Comparison of ENCODE assay signal across 21 cellular contexts in the genomic region with DNA sequence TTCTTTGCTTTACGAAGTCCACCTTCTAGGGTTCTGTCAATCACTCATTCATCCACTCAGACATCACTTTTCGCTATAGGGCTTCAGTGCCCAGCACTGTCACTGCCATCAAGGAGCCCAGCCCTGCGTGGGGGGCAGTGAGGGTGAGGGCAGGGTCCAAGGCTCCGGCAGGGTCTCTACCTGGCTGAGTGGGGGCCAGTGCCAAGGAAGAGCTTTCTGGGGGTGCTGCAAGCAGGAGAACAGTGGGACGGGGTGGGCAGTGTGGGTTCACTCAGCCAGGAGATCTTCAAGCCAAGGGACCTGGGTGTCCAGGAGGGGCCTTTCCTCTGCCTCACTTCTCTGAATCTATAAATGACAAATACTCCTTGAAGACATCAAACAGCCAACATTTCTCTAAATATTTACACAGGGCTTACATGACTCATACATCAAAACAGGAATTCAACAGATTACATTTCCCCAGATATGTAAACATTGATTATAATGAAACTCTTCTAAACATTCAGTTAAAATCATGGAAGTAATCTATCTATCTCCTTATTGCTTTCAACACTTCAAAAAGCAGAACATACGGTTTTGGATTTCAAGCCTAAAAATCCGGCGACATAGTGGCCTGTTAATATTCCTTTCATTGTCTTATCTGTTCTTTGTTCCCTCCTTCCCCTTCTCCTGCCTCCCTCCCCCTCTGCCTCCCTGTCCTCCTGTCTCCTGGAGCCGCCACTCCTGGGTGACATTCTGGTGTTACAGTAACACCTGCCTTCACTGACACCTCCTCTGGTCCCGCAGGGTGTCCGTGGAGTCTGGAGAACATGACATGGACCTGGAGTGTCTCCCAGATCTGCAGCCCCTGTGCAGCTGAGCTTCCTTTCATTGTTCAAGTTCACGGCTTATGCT.
DNase-seq lines count a peak whose midpoint lies in the region; ATAC-seq and TF ChIP-seq lines count a peak whose summit lies in the region.
"Had no signal": no experiment of that assay in that cellular context is flagged by ENCODE, and none has a peak within 500 bp of the region (broad histone marks: within the 10 kb centered on the region; RNA-seq: fewer than 3 reads in every experiment).

No MANE protein-coding gene starts in this region.

- no peaks in the 10 kb centered on the region for H3K4me1 ChIP-seq in right atrium auricular region
- H3K4me1 ChIP-seq: gastroesophageal sphincter, uterus had no signal

- no peaks in the 10 kb centered on the region for H3K36me3 ChIP-seq in right atrium auricular region
- H3K36me3 ChIP-seq: gastroesophageal sphincter, uterus had no signal

- BruUV-seq in Calu3 (replicated peaks; lab: Mats Ljungman, UMichigan): no TSS peak

- no peak overlapping the region for H3K27ac ChIP-seq in right atrium auricular region
- H3K27ac ChIP-seq: coronary artery, gastroesophageal sphincter, uterus had no signal

- H3K9me3 ChIP-seq in right atrium auricular region: peaks cover 0 to 6% of the 10 kb centered on the region in 2 donors
- H3K9me3 ChIP-seq: uterus had no signal

- H3K9me3 Mint-ChIP-seq in glutamatergic neuron (ENCODE audit: unreplicated experiment) (peaks cover 4% of the 10 kb centered on the region), Calu3 (ENCODE audit: low read depth, unreplicated experiment) (no peaks in the 10 kb centered on the region)
- peaks cover 6% of the 10 kb centered on the region for H3K9me3 Mint-ChIP-seq in activated CD4-positive, alpha-beta T cell treated with anti-CD3 and anti-CD28 coated beads for 36 hours (ENCODE audit: low read depth)

- H3K4me3 ChIP-seq in right atrium auricular region: no peak overlapping the region
- H3K4me3 ChIP-seq: coronary artery, gastroesophageal sphincter, lung, uterus had no signal

- H3K27me3 ChIP-seq in right atrium auricular region: no peaks in the 10 kb centered on the region
- H3K27me3 ChIP-seq: uterus had no signal

- TF ChIP-seq CTCF in right atrium auricular region (IDR thresholded peaks at IDR 0.05): no peak
- no peak for TF ChIP-seq CTCF in glutamatergic neuron (IDR thresholded peaks at IDR 0.05; ENCODE audit: partially characterized antibody, unreplicated experiment)
- no peak for TF ChIP-seq CTCF in Calu3 (IDR thresholded peaks at IDR 0.05; ENCODE audit: unreplicated experiment)

- no peak overlapping the region for H3K4me3 Mint-ChIP-seq in glutamatergic neuron (ENCODE audit: unreplicated experiment)
- H3K4me3 Mint-ChIP-seq in Calu3 (ENCODE audit: low read depth, unreplicated experiment): no peak overlapping the region
- no peak overlapping the region for H3K4me3 Mint-ChIP-seq in activated CD4-positive, alpha-beta T cell treated with anti-CD3 and anti-CD28 coated beads for 36 hours
- H3K4me3 Mint-ChIP-seq: naive thymus-derived CD4-positive, alpha-beta T cell; stimulated activated naive CD8-positive, alpha-beta T cell treated with anti-CD3 and anti-CD28 coated beads, Interleukin-15, amount 100 ng/mL, for 72 hours had no signal

- ATAC-seq in left cardiac atrium: no peak
- no peak for ATAC-seq in activated CD4-positive, alpha-beta T cell treated with anti-CD3 and anti-CD28 coated beads for 36 hours
- ATAC-seq in HG03378 (IDR thresholded peaks at IDR 0.05; ENCODE audit: unreplicated experiment): no peak
- ATAC-seq: gastroesophageal sphincter; naive thymus-derived CD4-positive, alpha-beta T cell; stimulated activated naive CD8-positive, alpha-beta T cell treated with anti-CD3 and anti-CD28 coated beads, Interleukin-15, amount 100 ng/mL, for 72 hours had no signal

- CTCF ChIA-PET in Calu3 (lab: Charles Lee): no interaction called here
- CTCF ChIA-PET in activated CD4-positive, alpha-beta T cell treated with anti-CD3 and anti-CD28 coated beads for 36 hours (lab: Charles Lee): no interaction called here

- H3K36me3 Mint-ChIP-seq in glutamatergic neuron (ENCODE audit: unreplicated experiment) (peaks cover 25% of the 10 kb centered on the region), Calu3 (ENCODE audit: insufficient read depth, unreplicated experiment) (no peaks in the 10 kb centered on the region)
- no peaks in the 10 kb centered on the region for H3K36me3 Mint-ChIP-seq in activated CD4-positive, alpha-beta T cell treated with anti-CD3 and anti-CD28 coated beads for 36 hours (ENCODE audit: low read depth)

- H3K27me3 Mint-ChIP-seq in glutamatergic neuron (ENCODE audit: unreplicated experiment) (peaks cover 8% of the 10 kb centered on the region), Calu3 (ENCODE audit: unreplicated experiment) (peaks cover 91% of the 10 kb centered on the region)
- peaks cover 3% of the 10 kb centered on the region for H3K27me3 Mint-ChIP-seq in activated CD4-positive, alpha-beta T cell treated with anti-CD3 and anti-CD28 coated beads for 36 hours

- intact Hi-C loops in left cardiac atrium (cut with DNase I): no loop called here
- intact Hi-C loops in Calu3 (cut with micrococcal nuclease; ENCODE audit: unreplicated experiment): no loop called here
- intact Hi-C loops in activated CD4-positive, alpha-beta T cell treated with anti-CD3 and anti-CD28 coated beads for 36 hours (cut with DNase I, micrococcal nuclease): no loop called here

- peaks cover 11% of the 10 kb centered on the region for H3K4me1 Mint-ChIP-seq in glutamatergic neuron (ENCODE audit: low read depth, unreplicated experiment)
- H3K4me1 Mint-ChIP-seq in Calu3 (ENCODE audit: low read depth, unreplicated experiment): no peaks in the 10 kb centered on the region
- no peaks in the 10 kb centered on the region for H3K4me1 Mint-ChIP-seq in activated CD4-positive, alpha-beta T cell treated with anti-CD3 and anti-CD28 coated beads for 36 hours
- H3K4me1 Mint-ChIP-seq: stimulated activated naive CD8-positive, alpha-beta T cell treated with anti-CD3 and anti-CD28 coated beads, Interleukin-15, amount 100 ng/mL, for 72 hours had no signal

- H3K27ac Mint-ChIP-seq in glutamatergic neuron (ENCODE audit: unreplicated experiment): no peak overlapping the region
- no peak overlapping the region for H3K27ac Mint-ChIP-seq in Calu3 (ENCODE audit: unreplicated experiment)
- no peak overlapping the region for H3K27ac Mint-ChIP-seq in activated CD4-positive, alpha-beta T cell treated with anti-CD3 and anti-CD28 coated beads for 36 hours
- H3K27ac Mint-ChIP-seq: naive thymus-derived CD4-positive, alpha-beta T cell; progenitor cell of endocrine pancreas; stimulated activated naive CD8-positive, alpha-beta T cell treated with anti-CD3 and anti-CD28 coated beads, Interleukin-15, amount 100 ng/mL, for 72 hours had no signal

- POLR2A ChIA-PET in activated CD4-positive, alpha-beta T cell treated with anti-CD3 and anti-CD28 coated beads for 36 hours (lab: Charles Lee): no interaction called here

- peak; percentile 3 for DNase-seq in left cardiac atrium
- no peak for DNase-seq in right atrium auricular region (ENCODE audit: low spot score)
- DNase-seq in NCI-H2029 treated with DMSO at 0.1 percent for 48 hours (lab: John Stamatoyannopoulos, UW): peak; percentile 65
- peak; percentile 2 for DNase-seq in glutamatergic neuron
- no peak for DNase-seq in Calu3
- DNase-seq in T-helper 2 cell: no peak
- no peak for DNase-seq in activated CD4-positive, alpha-beta T cell treated with anti-CD3 and anti-CD28 coated beads for 36 hours
- DNase-seq: activated naive CD4-positive, alpha-beta T cell; GDM1; Karpas-422; naive thymus-derived CD4-positive, alpha-beta T cell; NCI-H187 treated with DMSO at 0.1 percent for 48 hours; SIG-M5; stimulated activated naive CD8-positive, alpha-beta T cell treated with anti-CD3 and anti-CD28 coated beads, Interleukin-15, amount 100 ng/mL, for 72 hours; T-helper 9 cell had no signal

Comparison
In these comparisons a context has a peak if more than half of its experiments do, and no peak if none do; other contexts are left out.
1. DNase-seq: peak in left cardiac atrium (single experiment), NCI-H2029 treated with DMSO at 0.1 percent for 48 hours (single experiment) and glutamatergic neuron (single experiment); none in right atrium auricular region (single experiment), Calu3 (single experiment), T-helper 2 cell (0 of 5) and activated CD4-positive, alpha-beta T cell treated with anti-CD3 and anti-CD28 coated beads for 36 hours (single experiment).